Comparison of ENCODE assay signal across 19 cellular contexts in genomic region chr11:8013833-8014232, GRCh38. TPM values are rescaled to one million over a fixed set of nuclear protein-coding genes. Genes with fewer than 3 reads are reported as not detected.
A peak's percentile ranks its signal among the peaks of the same experiment; 100 is the strongest.
DNase-seq lines count a peak whose midpoint lies in the region; ATAC-seq and TF ChIP-seq lines count a peak whose summit lies in the region.
"Had no signal": no experiment of that assay in that cellular context is flagged by ENCODE, and none has a peak within 500 bp of the region (broad histone marks: within the 10 kb centered on the region; RNA-seq: fewer than 3 reads in every experiment).

No MANE protein-coding gene starts in this region.

- 0 out of 2 replicates have a peak, but pooled peaks cover 5% of the 10 kb centered on the region for H4K20me1 ChIP-seq in SK-N-SH (ENCODE audit: insufficient read depth)

- TF ChIP-seq CTCF in esophagus muscularis mucosa (IDR thresholded peaks at IDR 0.05), result no peak
- TF ChIP-seq CTCF in upper lobe of right lung (IDR thresholded peaks at IDR 0.05), result no peak
- TF ChIP-seq CTCF in SK-N-SH (IDR thresholded peaks at IDR 0.05), result no peak

- no peaks in the 10 kb centered on the region for H3K9me2 ChIP-seq in SK-N-SH

- H3K4me2 ChIP-seq in SK-N-SH, result no peak overlapping the region
- H3K4me2 ChIP-seq: A549 had no signal

- POLR2A ChIA-PET in SK-N-SH (lab: Yijun Ruan, JAX), result no interaction called here

- intact Hi-C loops in esophagus muscularis mucosa (cut with DNase I), result no loop called here
- intact Hi-C loops in upper lobe of right lung (cut with DNase I), result no loop called here

- H3K79me2 ChIP-seq in SK-N-SH (ENCODE audit: insufficient read depth), result no peaks in the 10 kb centered on the region

- no peak for TF ChIP-seq EP300 in esophagus muscularis mucosa (IDR thresholded peaks at IDR 0.05)
- no peak for TF ChIP-seq EP300 in SK-N-SH (IDR thresholded peaks at IDR 0.05; ENCODE audit: borderline replicate concordance in 1 of 2, low read depth in 1 of 2, low read length in 1 of 2)

- H3K27ac ChIP-seq in esophagus muscularis mucosa (replicated peaks in 1 of 4) (no peak overlapping the region), upper lobe of right lung (no peak overlapping the region), SK-N-SH (ENCODE audit: low read depth in 2 of 2, low read length in 1 of 2) (no peak overlapping the region)
- H3K27ac ChIP-seq: 22Rv1, A549, C4-2B had no signal

- H3K9me3 ChIP-seq in esophagus muscularis mucosa (no peaks in the 10 kb centered on the region), upper lobe of right lung (no peaks in the 10 kb centered on the region), SK-N-SH (no peaks in the 10 kb centered on the region)
- H3K9me3 ChIP-seq: A549, Caco-2 had no signal

- no peak for TF ChIP-seq POLR2A in esophagus muscularis mucosa (IDR thresholded peaks at IDR 0.05; ENCODE audit: low read depth)

- no peak overlapping the region for H3K9ac ChIP-seq in SK-N-SH

- WGBS in esophagus muscularis mucosa, result 92% methylated on average over 5 of the region's 5 CpGs
- 86% methylated on average over 5 of the region's 5 CpGs for WGBS in SK-N-SH (ENCODE audit: low lambda C conversion rate)

- H3K4me3 ChIP-seq in esophagus muscularis mucosa (no peak overlapping the region), upper lobe of right lung (no peak overlapping the region), SK-N-SH (ENCODE audit: low read depth in 2 of 2, low read length in 1 of 2) (no peak overlapping the region)
- H3K4me3 ChIP-seq: A549, GM12878 had no signal

- H3K27me3 ChIP-seq in esophagus muscularis mucosa (peaks cover 0 to 4% (median 0%) of the 10 kb centered on the region in 4 donors), upper lobe of right lung (peaks cover 24% of the 10 kb centered on the region), SK-N-SH (ENCODE audit: insufficient read depth) (no peaks in the 10 kb centered on the region)

- CTCF ChIA-PET in SK-N-SH (lab: Yijun Ruan, JAX), result interaction anchor here (0.6 to 7.1 kb wide), 3 partner anchors 20 to 96 kb away, joined by 3 to 83 read pairs (median 3); no protein-coding TSS in a partner anchor

- peak; percentile 24 for DNase-seq in activated CD8-positive, alpha-beta memory T cell treated with anti-CD3 and anti-CD28 coated beads for 24 hours
- no peak for DNase-seq in activated CD8-positive, alpha-beta memory T cell treated with anti-CD3 and anti-CD28 coated beads, Interleukin-2, amount 50 U/mL, for 48 hours
- peak; percentile 53 for DNase-seq in esophagus muscularis mucosa (ENCODE audit: extremely low spot score)
- peak; percentile 67 for DNase-seq in mesenteric fat pad (ENCODE audit: low spot score)
- peak; percentile 11 for DNase-seq in upper lobe of right lung
- DNase-seq in SK-N-SH, result no peak
- no peak for DNase-seq in stimulated activated CD4-positive, alpha-beta T cell treated with anti-CD3 and anti-CD28 coated beads, Interleukin-4, amount 100 ng/mL, for 1 hour
- DNase-seq: AML-193; Caco-2; CD4-positive, alpha-beta T cell; DMS79 treated with DMSO at 0.1 percent for 48 hours; H9 had no signal

- H3K36me3 ChIP-seq in esophagus muscularis mucosa (no peaks in the 10 kb centered on the region), upper lobe of right lung (no peaks in the 10 kb centered on the region), SK-N-SH (replicated peaks in 1 of 2; ENCODE audit: control insufficient read depth in 1 of 2, insufficient read depth in 2 of 2, low read length in 1 of 2) (no peaks in the 10 kb centered on the region)

- TF ChIP-seq RAD21 in SK-N-SH (IDR thresholded peaks at IDR 0.05; ENCODE audit: low read length), result no peak

- H3F3A ChIP-seq in SK-N-SH (replicated peaks; ENCODE audit: insufficient read depth), result peaks cover 21% of the 10 kb centered on the region

- ATAC-seq in upper lobe of right lung, result no peak
- ATAC-seq in HG03108 (IDR thresholded peaks at IDR 0.05; ENCODE audit: unreplicated experiment), result no peak
- ATAC-seq: A549, GM12878, HepG2 had no signal

- H2AFZ ChIP-seq in SK-N-SH (ENCODE audit: low read depth), result no peak overlapping the region

- H3K4me1 ChIP-seq in esophagus muscularis mucosa, result peaks cover 11 to 14% (median 13%) of the 10 kb centered on the region in 4 donors
- H3K4me1 ChIP-seq in upper lobe of right lung, result no peaks in the 10 kb centered on the region
- peaks cover 5 to 18% of the 10 kb centered on the region in 2 experiments; a peak in 3 of 4 replicates for H3K4me1 ChIP-seq in SK-N-SH (ENCODE audit: control insufficient read depth in 1 of 2, insufficient read depth in 2 of 2, low read depth in 1 of 2, low read length in 1 of 2)
- H3K4me1 ChIP-seq: A549, Caco-2 had no signal

TF ChIP-seq in SK-N-SH, 30 proteins besides CTCF, POLR2A, EP300 and RAD21:
- TF ChIP-seq FOSL2 (IDR thresholded peaks at IDR 0.05; ENCODE audit: borderline replicate concordance, low read depth) (no peak), USF2 (IDR thresholded peaks at IDR 0.05; ENCODE audit: borderline replicate concordance, low read depth, low read length) (no peak), FOXM1 (IDR thresholded peaks at IDR 0.05; ENCODE audit: low read depth) (no peak), MXI1 (IDR thresholded peaks at IDR 0.05; ENCODE audit: low read depth, low read length) (no peak), RCOR1 (IDR thresholded peaks at IDR 0.05; ENCODE audit: low read length) (no peak), JUND (IDR thresholded peaks at IDR 0.05) (no peak), FOXJ3 (CRISPR knock-in tag; IDR thresholded peaks at IDR 0.05) (no peak), ELF1 (IDR thresholded peaks at IDR 0.05) (no peak), EZH2phosphoT487 (IDR thresholded peaks at IDR 0.05; ENCODE audit: borderline replicate concordance, low read depth) (no peak), NFIC (IDR thresholded peaks at IDR 0.05; ENCODE audit: borderline replicate concordance) (no peak), MEF2A (IDR thresholded peaks at IDR 0.05; ENCODE audit: borderline replicate concordance, low read depth) (no peak), RXRA (IDR thresholded peaks at IDR 0.05; ENCODE audit: borderline replicate concordance, low read depth) (no peak), TAF1 (IDR thresholded peaks at IDR 0.05; ENCODE audit: borderline replicate concordance, low read depth, low read length) (no peak), SMC3 (IDR thresholded peaks at IDR 0.05; ENCODE audit: low read depth, low read length) (no peak), CHD2 (IDR thresholded peaks at IDR 0.05; ENCODE audit: low read length, partially characterized antibody) (no peak), TEAD4 (IDR thresholded peaks at IDR 0.05; ENCODE audit: borderline replicate concordance, insufficient read depth) (no peak), ZBTB33 (IDR thresholded peaks at IDR 0.05; ENCODE audit: borderline replicate concordance, low read depth) (no peak), USF1 (IDR thresholded peaks at IDR 0.05; ENCODE audit: borderline replicate concordance, low read depth) (no peak)

RNA-seq across cellular contexts. Expression of gene EIF3F, which starts 26.7 kb away (rescaled TPM):
- 100 to 1,000 TPM; 181 to 447 (median 313) TPM for total RNA-seq in esophagus muscularis mucosa
- 144 TPM for total RNA-seq in mesenteric fat pad
- 200 TPM for total RNA-seq in upper lobe of right lung
- 213 and 341 TPM in 2 replicates for polyA plus RNA-seq in SK-N-SH (2012; rRNA removed)
- 295 and 390 TPM in 2 replicates for polyA plus RNA-seq in SK-N-SH (2012; cell fraction: cytosol; rRNA removed)
- polyA plus RNA-seq in SK-N-SH (2012; cell fraction: nucleus; rRNA removed), result 199 TPM in 2 replicates

RNA-seq across cellular contexts. Expression of gene NLRP10, which starts 48.6 kb away (rescaled TPM):
- not detected for total RNA-seq in esophagus muscularis mucosa
- not detected for total RNA-seq in mesenteric fat pad
- total RNA-seq in upper lobe of right lung, result not detected
- polyA plus RNA-seq in SK-N-SH (2012; rRNA removed), result 0.05 and 0.39 TPM in 2 replicates
- polyA plus RNA-seq in SK-N-SH (2012; cell fraction: cytosol; rRNA removed), result 0.15 and 0.39 TPM in 2 replicates
- polyA plus RNA-seq in SK-N-SH (2012; cell fraction: nucleus; rRNA removed), result 0.13 and 0.27 TPM in 2 replicates
- total RNA-seq: CD4-positive, alpha-beta T cell; GM12878; H9; HepG2 had no signal
- polyA plus RNA-seq: A549, H1, HepG2 had no signal

Comparison
In these comparisons a context has a peak if more than half of its experiments do, and no peak if none do; other contexts are left out.
1. DNase-seq: peak in activated CD8-positive, alpha-beta memory T cell treated with anti-CD3 and anti-CD28 coated beads for 24 hours (single experiment), esophagus muscularis mucosa (single experiment), mesenteric fat pad (single experiment) and upper lobe of right lung (single experiment); none in activated CD8-positive, alpha-beta memory T cell treated with anti-CD3 and anti-CD28 coated beads, Interleukin-2, amount 50 U/mL, for 48 hours (single experiment), SK-N-SH (single experiment) and stimulated activated CD4-positive, alpha-beta T cell treated with anti-CD3 and anti-CD28 coated beads, Interleukin-4, amount 100 ng/mL, for 1 hour (single experiment).